ENCODE assay signal across 8 cellular contexts in genomic region chr16:77723108-77723514, GRCh38. TPM values are rescaled to one million over a fixed set of nuclear protein-coding genes. Genes with fewer than 3 reads are reported as not detected.
A peak's percentile ranks its signal among the peaks of the same experiment; 100 is the strongest.
DNase-seq lines count a peak whose midpoint lies in the region; ATAC-seq and TF ChIP-seq lines count a peak whose summit lies in the region.

No MANE protein-coding gene starts in this region.

- no peak for TF ChIP-seq CTCF in WI38 (IDR thresholded peaks at IDR 0.05; ENCODE audit: low read depth, low read length)
- no peak for TF ChIP-seq CTCF in gastroesophageal sphincter (IDR thresholded peaks at IDR 0.05)
- no peak for TF ChIP-seq CTCF in neutrophil (IDR thresholded peaks at IDR 0.05)

- H3K27ac ChIP-seq in CD4-positive, CD25-positive, alpha-beta regulatory T cell (ENCODE audit: insufficient read depth, low read length, poor library complexity, severe bottlenecking): peak overlapping the region; percentile 55
- H3K27ac ChIP-seq in gastroesophageal sphincter (peak overlapping the region; percentile 79 to 95 (median 90)), neutrophil (peak overlapping the region; percentile 53)

- TF ChIP-seq POLR2A in gastroesophageal sphincter (IDR thresholded peaks at IDR 0.05) (no peak), erythroblast (IDR thresholded peaks at IDR 0.05; ENCODE audit: low read length) (no peak)

- no peaks in the 10 kb centered on the region for H3K9me3 ChIP-seq in CD4-positive, CD25-positive, alpha-beta regulatory T cell (ENCODE audit: control insufficient read depth in 2 of 2, low read length in 2 of 2)
- H3K9me3 ChIP-seq in gastroesophageal sphincter (no peaks in the 10 kb centered on the region), neutrophil (no peaks in the 10 kb centered on the region)

- WGBS in gastroesophageal sphincter (ENCODE audit: low coverage in 1 of 2), 2 donors: 3 to 4% methylated on average over 3 to 4 of the region's 5 CpGs

- ATAC-seq in CD4-positive, CD25-positive, alpha-beta regulatory T cell (ENCODE audit: low read depth in 2 of 2): no peak
- ATAC-seq in GM19455 (IDR thresholded peaks at IDR 0.05; ENCODE audit: unreplicated experiment): peak; percentile 2
- peak; percentile 17 for ATAC-seq in gastroesophageal sphincter

- peak in 2 of 3 donors; percentile 3 to 9 for DNase-seq in CD4-positive, CD25-positive, alpha-beta regulatory T cell
- DNase-seq in HT-29 (ENCODE audit: low spot score): peak; percentile 20
- DNase-seq in erythroblast (lab: John Stamatoyannopoulos, UW): no peak
- DNase-seq in middle frontal gyrus (ENCODE audit: extremely low spot score, low spot score): no peak

- H3K27me3 ChIP-seq in CD4-positive, CD25-positive, alpha-beta regulatory T cell (ENCODE audit: control insufficient read depth, insufficient read depth, low read length): no peaks in the 10 kb centered on the region
- H3K27me3 ChIP-seq in gastroesophageal sphincter (no peaks in the 10 kb centered on the region), neutrophil (peaks cover 37% of the 10 kb centered on the region)

- peak overlapping the region; percentile 90 to 97 (median 92) for H3K4me3 Mint-ChIP-seq in CD4-positive, CD25-positive, alpha-beta regulatory T cell

- no peak for TF ChIP-seq EP300 in gastroesophageal sphincter (IDR thresholded peaks at IDR 0.05)

- no peaks in the 10 kb centered on the region for H3K9me3 Mint-ChIP-seq in CD4-positive, CD25-positive, alpha-beta regulatory T cell

- H3K36me3 Mint-ChIP-seq in CD4-positive, CD25-positive, alpha-beta regulatory T cell: peaks cover 18% of the 10 kb centered on the region

- peak overlapping the region; percentile 29 to 86 (median 86) for H3K27ac Mint-ChIP-seq in CD4-positive, CD25-positive, alpha-beta regulatory T cell

- H3K27me3 Mint-ChIP-seq in CD4-positive, CD25-positive, alpha-beta regulatory T cell: peaks cover 5% of the 10 kb centered on the region

- H3K36me3 ChIP-seq in CD4-positive, CD25-positive, alpha-beta regulatory T cell (ENCODE audit: control insufficient read depth, insufficient read depth, low read length): no peaks in the 10 kb centered on the region
- peaks cover 0 to 22% of the 10 kb centered on the region in 2 donors for H3K36me3 ChIP-seq in gastroesophageal sphincter
- no peaks in the 10 kb centered on the region for H3K36me3 ChIP-seq in neutrophil

- peaks cover 5 to 21% (median 13%) of the 10 kb centered on the region in 4 donors for H3K4me1 Mint-ChIP-seq in CD4-positive, CD25-positive, alpha-beta regulatory T cell

- H3K4me1 ChIP-seq in CD4-positive, CD25-positive, alpha-beta regulatory T cell (ENCODE audit: control insufficient read depth, insufficient read depth, low read length, poor library complexity, severe bottlenecking): peaks cover 13% of the 10 kb centered on the region
- H3K4me1 ChIP-seq in gastroesophageal sphincter (peaks cover 0 to 10% (median 6%) of the 10 kb centered on the region in 3 donors), neutrophil (ENCODE audit: control insufficient read depth in 1 of 2, insufficient read depth in 1 of 2, low read depth in 1 of 2, low read length in 1 of 2) (peaks cover 10 to 13% of the 10 kb centered on the region in 2 experiments)

- peak overlapping the region; percentile 73 for H3K4me3 ChIP-seq in CD4-positive, CD25-positive, alpha-beta regulatory T cell (ENCODE audit: low read depth, low read length)
- H3K4me3 ChIP-seq in WI38 (ENCODE audit: low read depth, low read length) (peak overlapping the region; percentile 80), gastroesophageal sphincter (peak overlapping the region; percentile 74 to 80), neutrophil (ENCODE audit: low read depth in 1 of 2, low read length in 1 of 2) (peak overlapping the region; percentile 63)

RNA-seq across cellular contexts. Expression of gene NUDT7, which starts 0.8 kb away (rescaled TPM):
- 4.8 TPM for total RNA-seq in CD4-positive, CD25-positive, alpha-beta regulatory T cell
- polyA plus RNA-seq in CD4-positive, CD25-positive, alpha-beta regulatory T cell: 10 to 100 TPM; 11.4 to 21.6 (median 19.8) TPM
- total RNA-seq in HT-29 (2014; rRNA removed; shearing (Covaris generic)): 1.5 and 2.8 TPM in 2 replicates
- total RNA-seq in gastroesophageal sphincter: 10 to 100 TPM in 3 of 4 donors, 1 to 10 TPM in 1; 7.3 to 17.2 (median 11.1) TPM

Comparison
In these comparisons a context has a peak if more than half of its experiments do, and no peak if none do; other contexts are left out.
1. ATAC-seq: peak in GM19455 (single experiment) and gastroesophageal sphincter (single experiment); none in CD4-positive, CD25-positive, alpha-beta regulatory T cell (0 of 2).
2. DNase-seq: peak in CD4-positive, CD25-positive, alpha-beta regulatory T cell (2 of 3) and HT-29 (single experiment); none in erythroblast (0 of 2) and middle frontal gyrus (single experiment).
3. Peak in every context shown above with its lines, with median percentiles within 50 percentile points of each other: H3K27ac ChIP-seq and H3K4me3 ChIP-seq.